1 cellular context compared by ENCODE assay signal in genomic region chr22:20380486-20380885, GRCh38.
TF ChIP-seq lines count a peak whose summit lies in the region.

No MANE protein-coding gene starts in this region.

TF ChIP-seq in GM12878, 131 proteins besides CTCF, POLR2A, EP300 and RAD21 (continued from another document):
- TF ChIP-seq ZNF687 (IDR thresholded peaks at IDR 0.05) = no peak
- no peak for TF ChIP-seq CREB1 (IDR thresholded peaks at IDR 0.05; ENCODE audit: low read depth)
- no peak for TF ChIP-seq ATF3 (IDR thresholded peaks at IDR 0.05; ENCODE audit: borderline replicate concordance, extremely low read depth, low read depth, low read length)
- TF ChIP-seq MEF2A (IDR thresholded peaks at IDR 0.05; ENCODE audit: insufficient read depth, low read depth, low read length) = no peak
- TF ChIP-seq ZNF207 (IDR thresholded peaks at IDR 0.05; ENCODE audit: borderline replicate concordance) = no peak
- TF ChIP-seq YBX1 (IDR thresholded peaks at IDR 0.05) = no peak
- TF ChIP-seq NBN (IDR thresholded peaks at IDR 0.05) = no peak
- TF ChIP-seq TCF7 (IDR thresholded peaks at IDR 0.05; ENCODE audit: borderline replicate concordance) = no peak
- no peak for TF ChIP-seq JUND (IDR thresholded peaks at IDR 0.05; ENCODE audit: low read depth, low read length)
- TF ChIP-seq JUNB (IDR thresholded peaks at IDR 0.05) = no peak
- TF ChIP-seq SMAD5 (IDR thresholded peaks at IDR 0.05; ENCODE audit: low read depth) = no peak
- TF ChIP-seq BACH1 (IDR thresholded peaks at IDR 0.05; ENCODE audit: borderline replicate concordance) = no peak
- no peak for TF ChIP-seq NR2C2 (IDR thresholded peaks at IDR 0.05; ENCODE audit: borderline replicate concordance, control insufficient read depth, insufficient read length, low read depth)
- no peak for TF ChIP-seq ZNF274 (IDR thresholded peaks at IDR 0.05; ENCODE audit: insufficient read depth, insufficient read length)
- TF ChIP-seq TCF3 (IDR thresholded peaks at IDR 0.05; ENCODE audit: borderline replicate concordance, insufficient read depth, low read depth, low read length) = no peak
- TF ChIP-seq PML (IDR thresholded peaks at IDR 0.05; ENCODE audit: low read length) = no peak
- no peak for TF ChIP-seq SMARCA5 (IDR thresholded peaks at IDR 0.05)
- TF ChIP-seq HDAC2 (IDR thresholded peaks at IDR 0.05) = no peak
- TF ChIP-seq CHD2 (IDR thresholded peaks at IDR 0.05; ENCODE audit: borderline replicate concordance, low read depth, low read length) = no peak
